ENCODE assay signal across 9 cellular contexts in genomic region chr3:133505813-133506212, GRCh38.
A peak's percentile ranks its signal among the peaks of the same experiment; 100 is the strongest.
DNase-seq lines count a peak whose midpoint lies in the region; ATAC-seq, FAIRE-seq and TF ChIP-seq lines count a peak whose summit lies in the region.
"Had no signal": no experiment of that assay in that cellular context is flagged by ENCODE, and none has a peak within 500 bp of the region (broad histone marks: within the 10 kb centered on the region; RNA-seq: fewer than 3 reads in every experiment).

No MANE protein-coding gene starts in this region.

- no peak for TF ChIP-seq POLR2A in H54 (IDR thresholded peaks at IDR 0.05; ENCODE audit: low read depth, low read length)

- intact Hi-C loops in CD4-positive, alpha-beta T cell (cut with DNase I, micrococcal nuclease) = loop anchor here in 1 of 2 experiments (2.0 to 5.0 kb wide), 2 partner anchors 17 to 66 kb away; partner anchors contain the start of gene CDV3

- 58% methylated on average over 3 of the region's 3 CpGs for WGBS in hepatocyte (ENCODE audit: low lambda C conversion rate, missing lambda C conversion rate)
- WGBS in SK-N-SH (ENCODE audit: low lambda C conversion rate) = 33% methylated on average over 3 of the region's 3 CpGs

- H4K20me1 ChIP-seq in hepatocyte (ENCODE audit: insufficient read depth, poor library complexity, severe bottlenecking) (no peaks in the 10 kb centered on the region), SK-N-SH (ENCODE audit: insufficient read depth) (no peaks in the 10 kb centered on the region)

- no peak for ATAC-seq in CD4-positive, alpha-beta T cell (ENCODE audit: poor library complexity)
- peak; percentile 48 for ATAC-seq in GM21390 (IDR thresholded peaks at IDR 0.05; ENCODE audit: unreplicated experiment)
- peak; percentile 56 for ATAC-seq in HG03460 (IDR thresholded peaks at IDR 0.05; ENCODE audit: unreplicated experiment)

- no peak for DNase-seq in CD4-positive, alpha-beta T cell
- DNase-seq in hepatocyte (ENCODE audit: low spot score) (no peak), NCI-H748 treated with DMSO at 0.1 percent for 48 hours (lab: John Stamatoyannopoulos, UW) (no peak), H54 (ENCODE audit: insufficient read length, low spot score) (no peak), SK-N-SH (no peak)
- DNase-seq in activated CD4-positive, alpha-beta T cell treated with anti-CD3 and anti-CD28 coated beads for 48 hours = no peak
- DNase-seq: KBM-7 had no signal

- peak overlapping the region; percentile 43 for H3K4me2 ChIP-seq in hepatocyte
- no peak overlapping the region for H3K4me2 ChIP-seq in SK-N-SH

- no peaks in the 10 kb centered on the region for H3K9me3 ChIP-seq in CD4-positive, alpha-beta T cell (ENCODE audit: control insufficient read depth, low read length)
- H3K9me3 ChIP-seq in hepatocyte (ENCODE audit: low read depth) = no peaks in the 10 kb centered on the region
- H3K9me3 ChIP-seq in SK-N-SH = no peaks in the 10 kb centered on the region

- POLR2A ChIA-PET in CD4-positive, alpha-beta T cell (lab: Charles Lee) = interaction anchor here (0.7 to 5.7 kb wide), 5 partner anchors 14 to 74 kb away, joined by 3 to 55 read pairs (median 6); partner anchors contain the start of gene CDV3
- POLR2A ChIA-PET in SK-N-SH (lab: Yijun Ruan, JAX) = no interaction called here

- H3K36me3 Mint-ChIP-seq in CD4-positive, alpha-beta T cell (ENCODE audit: low read depth) = no peaks in the 10 kb centered on the region

- no peaks in the 10 kb centered on the region for H3K9me3 Mint-ChIP-seq in CD4-positive, alpha-beta T cell

- peak overlapping the region; percentile 84 for H3K27ac Mint-ChIP-seq in CD4-positive, alpha-beta T cell

- no peak for TF ChIP-seq RAD21 in SK-N-SH (IDR thresholded peaks at IDR 0.05; ENCODE audit: low read length)

- no peak overlapping the region for H3K9ac ChIP-seq in SK-N-SH

- TF ChIP-seq CTCF in CD4-positive, alpha-beta T cell (IDR thresholded peaks at IDR 0.05) = no peak
- TF ChIP-seq CTCF in hepatocyte (IDR thresholded peaks at IDR 0.05; ENCODE audit: poor library complexity) (no peak), SK-N-SH (IDR thresholded peaks at IDR 0.05) (no peak)

- no peaks in the 10 kb centered on the region for H3K27me3 Mint-ChIP-seq in CD4-positive, alpha-beta T cell

- no peaks in the 10 kb centered on the region for H3K79me2 ChIP-seq in hepatocyte
- no peaks in the 10 kb centered on the region for H3K79me2 ChIP-seq in SK-N-SH (ENCODE audit: insufficient read depth)

- TF ChIP-seq EP300 in SK-N-SH (IDR thresholded peaks at IDR 0.05; ENCODE audit: borderline replicate concordance in 1 of 2, low read depth in 1 of 2, low read length in 1 of 2) = no peak

- H3K4me3 ChIP-seq in hepatocyte (no peak overlapping the region), SK-N-SH (ENCODE audit: low read depth in 2 of 2, low read length in 1 of 2) (no peak overlapping the region)

- no peak for FAIRE-seq in H54 (lab: Jason Lieb, UNC)

- H3K36me3 ChIP-seq in hepatocyte (replicated peaks; ENCODE audit: insufficient read depth, low read depth) = no peaks in the 10 kb centered on the region
- H3K36me3 ChIP-seq in SK-N-SH (replicated peaks in 1 of 2; ENCODE audit: control insufficient read depth in 1 of 2, insufficient read depth in 2 of 2, low read length in 1 of 2) = no peaks in the 10 kb centered on the region

- H3K4me3 Mint-ChIP-seq in CD4-positive, alpha-beta T cell = peak overlapping the region; percentile 80

- CTCF ChIA-PET in CD4-positive, alpha-beta T cell (lab: Charles Lee) = no interaction called here
- CTCF ChIA-PET in SK-N-SH (lab: Yijun Ruan, JAX) = no interaction called here

- no peaks in the 10 kb centered on the region for H3K9me2 ChIP-seq in hepatocyte (replicated peaks; ENCODE audit: insufficient read depth)
- no peaks in the 10 kb centered on the region for H3K9me2 ChIP-seq in SK-N-SH

- H3F3A ChIP-seq in SK-N-SH (replicated peaks; ENCODE audit: insufficient read depth) = no peaks in the 10 kb centered on the region

- H3K4me1 ChIP-seq in hepatocyte (ENCODE audit: insufficient read depth) (no peaks in the 10 kb centered on the region), SK-N-SH (ENCODE audit: control insufficient read depth in 1 of 2, insufficient read depth in 2 of 2, low read depth in 1 of 2, low read length in 1 of 2) (no peaks in the 10 kb centered on the region)

- H2AFZ ChIP-seq in hepatocyte (peak overlapping the region; percentile 24), SK-N-SH (ENCODE audit: low read depth) (no peak overlapping the region)

- peaks cover 17% of the 10 kb centered on the region for H3K4me1 Mint-ChIP-seq in CD4-positive, alpha-beta T cell (ENCODE audit: low read depth)

- H3K27ac ChIP-seq in CD4-positive, alpha-beta T cell (ENCODE audit: low read depth, low read length) = no peak overlapping the region
- H3K27ac ChIP-seq in hepatocyte (no peak overlapping the region), SK-N-SH (ENCODE audit: low read depth in 2 of 2, low read length in 1 of 2) (no peak overlapping the region)

- H3K27me3 ChIP-seq in CD4-positive, alpha-beta T cell (ENCODE audit: control insufficient read depth, insufficient read depth, low read length) = no peaks in the 10 kb centered on the region
- H3K27me3 ChIP-seq in hepatocyte (no peaks in the 10 kb centered on the region), SK-N-SH (ENCODE audit: insufficient read depth) (peaks cover 6% of the 10 kb centered on the region; the same call in 1 of the 2 replicates)

TF ChIP-seq in SK-N-SH, 30 proteins besides CTCF, POLR2A, EP300 and RAD21:
- no peak for TF ChIP-seq IRF3 (IDR thresholded peaks at IDR 0.05; ENCODE audit: low read depth, low read length)
- no peak for TF ChIP-seq FOSL2 (IDR thresholded peaks at IDR 0.05; ENCODE audit: borderline replicate concordance, low read depth)
- no peak for TF ChIP-seq MXI1 (IDR thresholded peaks at IDR 0.05; ENCODE audit: low read depth, low read length)
- no peak for TF ChIP-seq POLR2AphosphoS5 (IDR thresholded peaks at IDR 0.05; ENCODE audit: low read depth, low read length)
- TF ChIP-seq YY1 (IDR thresholded peaks at IDR 0.05; ENCODE audit: low read depth) = no peak
- TF ChIP-seq CHD2 (IDR thresholded peaks at IDR 0.05; ENCODE audit: low read length, partially characterized antibody) = no peak
- TF ChIP-seq NFIC (IDR thresholded peaks at IDR 0.05; ENCODE audit: borderline replicate concordance) = no peak
- no peak for TF ChIP-seq FOXJ3 (CRISPR knock-in tag; IDR thresholded peaks at IDR 0.05)
- TF ChIP-seq RXRA (IDR thresholded peaks at IDR 0.05; ENCODE audit: borderline replicate concordance, low read depth) = no peak
- no peak for TF ChIP-seq JUND (IDR thresholded peaks at IDR 0.05)
- TF ChIP-seq REST (IDR thresholded peaks at IDR 0.05; ENCODE audit: low read depth, low read length) = no peak
- no peak for TF ChIP-seq TEAD4 (IDR thresholded peaks at IDR 0.05; ENCODE audit: borderline replicate concordance, insufficient read depth)
- no peak for TF ChIP-seq EZH2phosphoT487 (IDR thresholded peaks at IDR 0.05; ENCODE audit: borderline replicate concordance, low read depth)
- TF ChIP-seq RCOR1 (IDR thresholded peaks at IDR 0.05; ENCODE audit: low read length) = no peak
